In genomic region chr9:129481824-129482511, GRCh38 we compare ENCODE assay signal across 9 cellular contexts.
A peak's percentile ranks its signal among the peaks of the same experiment; 100 is the strongest.
DNase-seq lines count a peak whose midpoint lies in the region; ATAC-seq, FAIRE-seq and TF ChIP-seq lines count a peak whose summit lies in the region.
"Had no signal": no experiment of that assay in that cellular context is flagged by ENCODE, and none has a peak within 500 bp of the region (broad histone marks: within the 10 kb centered on the region; RNA-seq: fewer than 3 reads in every experiment).

No MANE protein-coding gene starts in this region.

- H3K4me3 ChIP-seq in iPS-15b (ENCODE audit: low read depth, low read length) (peak overlapping the region; percentile 41), skeletal muscle satellite cell (ENCODE audit: low read length) (peak overlapping the region; percentile 63)

- H3K9me3 ChIP-seq in iPS-15b (ENCODE audit: control insufficient read depth, insufficient read depth, low read length) = no peaks in the 10 kb centered on the region
- no peaks in the 10 kb centered on the region for H3K9me3 ChIP-seq in skeletal muscle satellite cell (replicated peaks; ENCODE audit: low read length)

- no peaks in the 10 kb centered on the region for H3K4me1 ChIP-seq in iPS-15b (ENCODE audit: control insufficient read depth, insufficient read depth, low read length)
- peaks cover 58% of the 10 kb centered on the region for H3K4me1 ChIP-seq in skeletal muscle satellite cell (ENCODE audit: control insufficient read depth, insufficient read depth, low read length)

- H3K27ac Mint-ChIP-seq in activated naive CD8-positive, alpha-beta T cell = no peak overlapping the region
- H3K27ac Mint-ChIP-seq: activated B cell treated with CpG ODN at 0.5 μM for 24 hours had no signal

- peak overlapping the region; percentile 58 for H3K4me3 Mint-ChIP-seq in activated naive CD8-positive, alpha-beta T cell

- no peaks in the 10 kb centered on the region for H3K36me3 Mint-ChIP-seq in activated naive CD8-positive, alpha-beta T cell

- peaks cover 52% of the 10 kb centered on the region for H3K27me3 ChIP-seq in iPS-15b (ENCODE audit: control insufficient read depth, insufficient read depth, low read length)
- no peaks in the 10 kb centered on the region for H3K27me3 ChIP-seq in skeletal muscle satellite cell (ENCODE audit: control insufficient read depth, insufficient read depth, low read length)

- no peaks in the 10 kb centered on the region for H3K27me3 Mint-ChIP-seq in activated naive CD8-positive, alpha-beta T cell

- H3K9me3 Mint-ChIP-seq in activated naive CD8-positive, alpha-beta T cell (ENCODE audit: low read depth) = no peaks in the 10 kb centered on the region
- H3K9me3 Mint-ChIP-seq: activated B cell treated with CpG ODN at 0.5 μM for 24 hours had no signal

- peak overlapping the region; percentile 83 for H3K4me2 ChIP-seq in skeletal muscle satellite cell (ENCODE audit: low read length)

- no peak for ATAC-seq in HG02852 (IDR thresholded peaks at IDR 0.05; ENCODE audit: unreplicated experiment)

- no peak for TF ChIP-seq POLR2A in H54 (IDR thresholded peaks at IDR 0.05; ENCODE audit: low read depth, low read length)

- H3K9ac ChIP-seq in iPS-15b (ENCODE audit: low read depth, low read length) (no peak overlapping the region), skeletal muscle satellite cell (ENCODE audit: low read depth, low read length) (peak overlapping the region; percentile 94)

- H3K36me3 ChIP-seq in iPS-15b (ENCODE audit: control insufficient read depth, insufficient read depth, low read length) (no peaks in the 10 kb centered on the region), skeletal muscle satellite cell (ENCODE audit: insufficient read depth, low read length) (no peaks in the 10 kb centered on the region)

- FAIRE-seq in H54 (lab: Jason Lieb, UNC) = no peak

- DNase-seq in DMS153 treated with DMSO at 0.1 percent for 48 hours (lab: John Stamatoyannopoulos, UW; ENCODE audit: unreplicated experiment) = peak; percentile 11
- no peak for DNase-seq in DMS153 (lab: John Stamatoyannopoulos, UW)
- DNase-seq in H54 (ENCODE audit: insufficient read length, low spot score) = no peak
- no peak for DNase-seq in NCI-H526 treated with DMSO at 0.1 percent for 48 hours (lab: John Stamatoyannopoulos, UW)
- DNase-seq: activated B cell treated with CpG ODN at 0.5 μM for 24 hours had no signal

- H3K4me1 Mint-ChIP-seq in activated naive CD8-positive, alpha-beta T cell (ENCODE audit: low read depth) = peaks cover 30% of the 10 kb centered on the region
